Comparison of ENCODE assay signal across 8 cellular contexts in genomic region chr10:47619300-47620012, GRCh38.
DNase-seq lines count a peak whose midpoint lies in the region; ATAC-seq, FAIRE-seq and TF ChIP-seq lines count a peak whose summit lies in the region.
"Not testable (repeated sequence)": the region's sequence is repeated elsewhere in the genome, so short reads cannot be mapped to it uniquely, and the experiment has no call there.

No MANE protein-coding gene starts in this region.

- not testable (repeated sequence) for H3K4me2 ChIP-seq in A549; HepG2 (ENCODE audit: low read depth, low read length)

- not testable (repeated sequence) for H3K9ac ChIP-seq in HepG2 (ENCODE audit: insufficient read depth, low read depth, low read length)

- in situ Hi-C loops in HepG2 (cut with HindIII; ENCODE audit: extremely low pct_ligation_motif_present, low pct_unique_long_range_greater_than_20kb) = not testable (repeated sequence)

- H3K79me2 ChIP-seq in HepG2 (ENCODE audit: insufficient read depth, low read length) = not testable (repeated sequence)

- H4K20me1 ChIP-seq in HepG2 (ENCODE audit: insufficient read depth, low read length) = not testable (repeated sequence)

- not testable (repeated sequence) for H3K27ac ChIP-seq in A549; HepG2 (ENCODE audit: extremely low read length, insufficient read depth, low read length)

- FAIRE-seq in A549 (lab: Jason Lieb, UNC); HepG2 (lab: Jason Lieb, UNC): not testable (repeated sequence)

- intact Hi-C loops in HepG2 (cut with micrococcal nuclease; ENCODE audit: unreplicated experiment) = not testable (repeated sequence)

- not testable (repeated sequence) for TF ChIP-seq EP300 in A549 (IDR thresholded peaks at IDR 0.05); HepG2 (IDR thresholded peaks at IDR 0.05; ENCODE audit: low read depth in 2 of 2, low read length in 2 of 2); HepG2 (CRISPR knock-in tag; IDR thresholded peaks at IDR 0.05; ENCODE audit: borderline replicate concordance)

- not testable (repeated sequence) for BruUV-seq in HepG2 (replicated peaks; lab: Mats Ljungman, UMichigan)

- ATAC-seq in A549 = peak; percentile 74 to 82; a peak in 5 of 6 replicates
- peak; percentile 56; the same call in 1 of the 3 replicates for ATAC-seq in SK-N-SH treated with all-trans-retinoic acid at 6 μM for 48 hours
- ATAC-seq in HepG2 = peak; percentile 80

- H2AFZ ChIP-seq in HepG2 (ENCODE audit: low read length) = not testable (repeated sequence)

- not testable (repeated sequence) for H3K9me3 ChIP-seq in A549; HepG2 (ENCODE audit: low read length)

- POLR2A ChIA-PET in A549 (lab: Yijun Ruan, JAX); HepG2 (lab: Yijun Ruan, JAX): not testable (repeated sequence)

- WGBS in A549 (ENCODE audit: missing lambda C conversion rate) = 44% methylated on average over 3 of the region's 3 CpGs
- WGBS in HepG2 (ENCODE audit: low lambda C conversion rate) = 49% methylated on average over 3 of the region's 3 CpGs

- TF ChIP-seq RAD21 in A549 (conservative IDR thresholded peaks at IDR 0.05 in 1 of 2, IDR thresholded peaks at IDR 0.05 in 1 of 2) = peak in 1 of 2 experiments; percentile 18; a peak in 2 of 5 replicates
- not testable (repeated sequence) for TF ChIP-seq RAD21 in HepG2 (CRISPR knock-in tag; IDR thresholded peaks at IDR 0.05)

- H3K4me1 ChIP-seq in A549; HepG2 (ENCODE audit: insufficient read depth, low read length): not testable (repeated sequence)

- peak in 1 of 2 experiments; percentile 38 for DNase-seq in A549 (ENCODE audit: low read depth in 1 of 2, low spot score in 1 of 2)
- peak; percentile 53 for DNase-seq in DMS53 (lab: John Stamatoyannopoulos, UW)
- peak; percentile 7 for DNase-seq in LNCaP clone FGC (ENCODE audit: low read depth)
- peak; percentile 4 for DNase-seq in cerebellar cortex (ENCODE audit: low spot score)
- peak; percentile 46 for DNase-seq in globus pallidus (ENCODE audit: low spot score)
- DNase-seq in HepG2 (ENCODE audit: low spot score) = not testable (repeated sequence)
- DNase-seq in retinal pigment epithelial cell (ENCODE audit: low read depth) = peak; percentile 4

- TF ChIP-seq POLR2A in A549 (IDR thresholded peaks at IDR 0.05; ENCODE audit: low read length); HepG2 (IDR thresholded peaks at IDR 0.05; ENCODE audit: insufficient read depth in 1 of 2, low read depth in 2 of 2, low read length in 2 of 2): not testable (repeated sequence)

- H3K36me3 ChIP-seq in HepG2 (replicated peaks in 1 of 2; ENCODE audit: control insufficient read depth in 1 of 2, insufficient read depth in 2 of 2, low read length in 2 of 2) = not testable (repeated sequence)

- not testable (repeated sequence) for H3K27me3 ChIP-seq in HepG2 (ENCODE audit: control insufficient read depth in 1 of 2, insufficient read depth in 2 of 2, low read length in 2 of 2)

- H3K4me3 ChIP-seq in A549; LNCaP clone FGC (ENCODE audit: low read depth, low read length); HepG2 (replicated peaks in 1 of 3; ENCODE audit: insufficient read depth in 1 of 3, low read depth in 2 of 3, low read length in 3 of 3); retinal pigment epithelial cell (ENCODE audit: low read length): not testable (repeated sequence)

- CTCF ChIA-PET in A549 (lab: Yijun Ruan, JAX); HepG2 (lab: Yijun Ruan, JAX; ENCODE audit: low intra/inter-chr PET ratio, low total read pairs): not testable (repeated sequence)

- not testable (repeated sequence) for TF ChIP-seq CTCF in A549 (IDR thresholded peaks at IDR 0.05); HepG2 (CRISPR knock-in tag; IDR thresholded peaks at IDR 0.05)
- TF ChIP-seq CTCF in LNCaP clone FGC (IDR thresholded peaks at IDR 0.05; ENCODE audit: control insufficient read depth, extremely low read depth, insufficient read depth) (peak; percentile 39), retinal pigment epithelial cell (conservative IDR thresholded peaks at IDR 0.05; ENCODE audit: low read depth, low read length) (peak; percentile 35)

TF ChIP-seq in HepG2, 621 proteins besides CTCF, POLR2A, EP300 and RAD21:
- TF ChIP-seq STAG1 (CRISPR knock-in tag; IDR thresholded peaks at IDR 0.05) = peak; percentile 44
TF ChIP-seq in HepG2: peak in this region for 1; not testable (repeated sequence) for 620.
